1 cellular context compared by ENCODE assay signal in genomic region chrX:70453024-70453618, GRCh38.
TF ChIP-seq lines count a peak whose summit lies in the region.

No MANE protein-coding gene starts in this region.

TF ChIP-seq in HCT116, 20 proteins besides CTCF, POLR2A, EP300 and RAD21 (continued from another document):
- no peak for TF ChIP-seq ZFX (IDR thresholded peaks at IDR 0.05)
